ENCODE assay signal across 15 cellular contexts in the genomic region with DNA sequence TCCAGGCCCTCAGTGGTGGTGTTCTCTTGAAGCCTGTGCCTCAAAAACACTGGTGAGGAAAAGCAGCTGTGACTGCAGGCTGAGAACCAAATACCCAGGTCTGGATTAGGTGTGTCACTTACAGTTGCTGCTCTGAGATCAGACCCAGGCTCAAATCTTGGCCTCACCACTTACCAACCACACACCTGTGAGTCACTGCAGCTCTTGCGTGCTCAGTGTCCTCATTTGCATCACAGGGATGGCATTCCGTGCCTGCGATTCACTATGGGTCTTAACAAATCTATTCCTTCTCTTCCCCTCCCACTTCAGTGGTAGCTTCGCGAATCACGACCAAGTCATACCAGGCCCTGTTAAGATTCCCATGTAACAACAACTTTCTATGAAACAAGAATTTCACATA.
DNase-seq lines count a peak whose midpoint lies in the region; TF ChIP-seq lines count a peak whose summit lies in the region.
"Had no signal": no experiment of that assay in that cellular context is flagged by ENCODE, and none has a peak within 500 bp of the region (broad histone marks: within the 10 kb centered on the region; RNA-seq: fewer than 3 reads in every experiment).

No MANE protein-coding gene starts in this region.

- no peaks in the 10 kb centered on the region for H3K36me3 ChIP-seq in endodermal cell (ENCODE audit: control insufficient read depth, insufficient read depth, low read length)

- DNase-seq in EL = peak; percentile 88
- DNase-seq in M059J (ENCODE audit: low read depth) = peak; percentile 96
- peak; percentile 77 for DNase-seq in endodermal cell
- peak; percentile 82 for DNase-seq in kidney glomerular epithelial cell (lab: John Stamatoyannopoulos, UW)
- no peak for DNase-seq in Ammon's horn (ENCODE audit: low spot score)
- DNase-seq in NK-92 (lab: John Stamatoyannopoulos, UW; ENCODE audit: unreplicated experiment) = no peak
- DNase-seq in activated CD4-positive, alpha-beta T cell treated with anti-CD3 and anti-CD28 coated beads, Interleukin-2, amount 10 ng/mL, durations not matched to agents 7 days and 5 days = no peak
- DNase-seq in CD14-positive monocyte (ENCODE audit: low spot score) = no peak
- DNase-seq: activated naive CD4-positive, alpha-beta T cell treated with anti-CD3 and anti-CD28 coated beads for 36 hours; CD8-positive, alpha-beta T cell; head of caudate nucleus; KBM-7; stimulated activated naive CD4-positive, alpha-beta T cell treated with Interleukin-2 at 50 U/mL for 16 hours had no signal

- no peaks in the 10 kb centered on the region for H3K9me3 Mint-ChIP-seq in endodermal cell
- peaks cover 3% of the 10 kb centered on the region for H3K9me3 Mint-ChIP-seq in activated CD4-positive, alpha-beta T cell treated with anti-CD3 and anti-CD28 coated beads, Interleukin-2, amount 10 ng/mL, durations not matched to agents 7 days and 5 days
- peaks cover 0 to 9% (median 2%) of the 10 kb centered on the region in 7 donors for H3K9me3 Mint-ChIP-seq in CD14-positive monocyte
- H3K9me3 Mint-ChIP-seq: dendritic cell treated with granulocyte-macrophage colony-stimulating factor and Interleukin-4, amounts not matched to agents 40 ng/mL and 50 ng/mL, for 4 days had no signal

- H3K36me3 Mint-ChIP-seq in endodermal cell (ENCODE audit: low read depth) = no peaks in the 10 kb centered on the region
- H3K36me3 Mint-ChIP-seq in activated CD4-positive, alpha-beta T cell treated with anti-CD3 and anti-CD28 coated beads, Interleukin-2, amount 10 ng/mL, durations not matched to agents 7 days and 5 days (ENCODE audit: low read depth) = no peaks in the 10 kb centered on the region
- H3K36me3 Mint-ChIP-seq in CD14-positive monocyte = no peaks in the 10 kb centered on the region
- H3K36me3 Mint-ChIP-seq: CD8-positive, alpha-beta T cell had no signal

- H3K27me3 ChIP-seq in endodermal cell (ENCODE audit: control insufficient read depth, insufficient read depth, low read length, poor library complexity, severe bottlenecking) = no peaks in the 10 kb centered on the region

- H3K4me3 Mint-ChIP-seq in endodermal cell = no peak overlapping the region
- no peak overlapping the region for H3K4me3 Mint-ChIP-seq in activated CD4-positive, alpha-beta T cell treated with anti-CD3 and anti-CD28 coated beads, Interleukin-2, amount 10 ng/mL, durations not matched to agents 7 days and 5 days
- no peak overlapping the region for H3K4me3 Mint-ChIP-seq in CD14-positive monocyte
- H3K4me3 Mint-ChIP-seq: activated naive CD4-positive, alpha-beta T cell treated with anti-CD3 and anti-CD28 coated beads for 36 hours; CD8-positive, alpha-beta T cell; dendritic cell treated with granulocyte-macrophage colony-stimulating factor and Interleukin-4, amounts not matched to agents 40 ng/mL and 50 ng/mL, for 4 days had no signal

- intact Hi-C loops in CD14-positive monocyte (cut with micrococcal nuclease) = no loop called here

- POLR2A ChIA-PET in activated CD4-positive, alpha-beta T cell treated with anti-CD3 and anti-CD28 coated beads, Interleukin-2, amount 10 ng/mL, durations not matched to agents 7 days and 5 days (lab: Charles Lee) = no interaction called here

- TF ChIP-seq CTCF in endodermal cell (conservative IDR thresholded peaks at IDR 0.05) (no peak), CD14-positive monocyte (IDR thresholded peaks at IDR 0.05) (no peak)

- no peak overlapping the region for H3K4me3 ChIP-seq in endodermal cell (ENCODE audit: low read length)

- H3K4me1 Mint-ChIP-seq in endodermal cell (no peaks in the 10 kb centered on the region), CD14-positive monocyte (no peaks in the 10 kb centered on the region)
- no peaks in the 10 kb centered on the region for H3K4me1 Mint-ChIP-seq in activated CD4-positive, alpha-beta T cell treated with anti-CD3 and anti-CD28 coated beads, Interleukin-2, amount 10 ng/mL, durations not matched to agents 7 days and 5 days

- H3K27ac ChIP-seq in endodermal cell (ENCODE audit: low read depth, low read length) = no peak overlapping the region
- H3K27ac ChIP-seq: parathyroid adenoma had no signal

- H3K27me3 Mint-ChIP-seq in endodermal cell (ENCODE audit: insufficient read depth) (no peaks in the 10 kb centered on the region), CD14-positive monocyte (ENCODE audit: low read depth in 3 of 3) (peaks cover 1 to 7% (median 5%) of the 10 kb centered on the region in 3 donors)
- no peaks in the 10 kb centered on the region for H3K27me3 Mint-ChIP-seq in activated CD4-positive, alpha-beta T cell treated with anti-CD3 and anti-CD28 coated beads, Interleukin-2, amount 10 ng/mL, durations not matched to agents 7 days and 5 days
- H3K27me3 Mint-ChIP-seq: dendritic cell treated with granulocyte-macrophage colony-stimulating factor and Interleukin-4, amounts not matched to agents 40 ng/mL and 50 ng/mL, for 4 days had no signal

- H3K4me1 ChIP-seq in endodermal cell (ENCODE audit: control insufficient read depth, insufficient read depth, low read length) = no peaks in the 10 kb centered on the region
- H3K4me1 ChIP-seq: parathyroid adenoma had no signal

- H3K9me3 ChIP-seq in endodermal cell (ENCODE audit: control insufficient read depth, low read length) = no peaks in the 10 kb centered on the region

- CTCF ChIA-PET in activated CD4-positive, alpha-beta T cell treated with anti-CD3 and anti-CD28 coated beads, Interleukin-2, amount 10 ng/mL, durations not matched to agents 7 days and 5 days (lab: Charles Lee) = interaction anchor here (0.7 kb wide), 1 partner anchor 34 kb away, joined by 3 read pairs; no protein-coding TSS in a partner anchor

- no peak overlapping the region for H3K9ac ChIP-seq in endodermal cell (ENCODE audit: extremely low read depth, low read length, poor library complexity, severe bottlenecking)
- H3K9ac ChIP-seq: parathyroid adenoma had no signal

- 42 to 48% methylated on average over 3 to 6 of the region's 6 CpGs for WGBS in endodermal cell (ENCODE audit: insufficient coverage in 1 of 2, insufficient read length in 1 of 2), 2 experiments

- H3K27ac Mint-ChIP-seq in endodermal cell = no peak overlapping the region
- no peak overlapping the region for H3K27ac Mint-ChIP-seq in activated CD4-positive, alpha-beta T cell treated with anti-CD3 and anti-CD28 coated beads, Interleukin-2, amount 10 ng/mL, durations not matched to agents 7 days and 5 days
- H3K27ac Mint-ChIP-seq in CD14-positive monocyte = no peak overlapping the region
- H3K27ac Mint-ChIP-seq: activated naive CD4-positive, alpha-beta T cell treated with anti-CD3 and anti-CD28 coated beads for 36 hours; CD8-positive, alpha-beta T cell; dendritic cell treated with granulocyte-macrophage colony-stimulating factor and Interleukin-4, amounts not matched to agents 40 ng/mL and 50 ng/mL, for 4 days had no signal

Comparison
In these comparisons a context has a peak if more than half of its experiments do, and no peak if none do; other contexts are left out.
1. DNase-seq: peak in EL (single experiment), M059J (single experiment), endodermal cell (single experiment) and kidney glomerular epithelial cell (single experiment); none in Ammon's horn (single experiment), NK-92 (single experiment), activated CD4-positive, alpha-beta T cell treated with anti-CD3 and anti-CD28 coated beads, Interleukin-2, amount 10 ng/mL, durations not matched to agents 7 days and 5 days (single experiment) and CD14-positive monocyte (single experiment).